ENCODE assay signal across 9 cellular contexts in genomic region chr10:88881922-88882645, GRCh38. TPM values are rescaled to one million over a fixed set of nuclear protein-coding genes. Genes with fewer than 3 reads are reported as not detected.
DNase-seq lines count a peak whose midpoint lies in the region; ATAC-seq and TF ChIP-seq lines count a peak whose summit lies in the region.
"Had no signal": no experiment of that assay in that cellular context is flagged by ENCODE, and none has a peak within 500 bp of the region (broad histone marks: within the 10 kb centered on the region; RNA-seq: fewer than 3 reads in every experiment).

No MANE protein-coding gene starts in this region.

- peak overlapping the region; percentile 84 for H3K4me3 ChIP-seq in AG10803 (ENCODE audit: low read length)
- peak overlapping the region; percentile 78 for H3K4me3 ChIP-seq in HFF-Myc (replicated peaks; ENCODE audit: low read depth, low read length)
- peak overlapping the region in 1 of 4 donors; percentile 83 for H3K4me3 ChIP-seq in adrenal gland
- H3K4me3 ChIP-seq in mucosa of stomach (ENCODE audit: low read length) = no peak overlapping the region

- peak in 1 of 2 donors; percentile 40 for TF ChIP-seq POLR2A in adrenal gland (IDR thresholded peaks at IDR 0.05)

- H3K9ac ChIP-seq in mucosa of stomach (ENCODE audit: low read length) = peak overlapping the region; percentile 24

- ATAC-seq in GM21529 (IDR thresholded peaks at IDR 0.05; ENCODE audit: unreplicated experiment) (no peak), HG03159 (IDR thresholded peaks at IDR 0.05; ENCODE audit: unreplicated experiment) (no peak)

- H3K9me3 ChIP-seq in adrenal gland (replicated peaks in 1 of 3) (no peaks in the 10 kb centered on the region), mucosa of stomach (ENCODE audit: control insufficient read depth, low read length) (no peaks in the 10 kb centered on the region)
- H3K9me3 ChIP-seq: thoracic aorta had no signal

- WGBS in adrenal gland, 4 donors = 21 to 34% (median 27%) methylated on average over 5 of the region's 5 CpGs

- no peaks in the 10 kb centered on the region for H3K36me3 ChIP-seq in adrenal gland (replicated peaks in 1 of 2)
- H3K36me3 ChIP-seq in mucosa of stomach (ENCODE audit: control insufficient read depth, insufficient read depth, low read length) = no peaks in the 10 kb centered on the region
- H3K36me3 ChIP-seq: thoracic aorta had no signal

- H3K27me3 ChIP-seq in adrenal gland (no peaks in the 10 kb centered on the region), mucosa of stomach (ENCODE audit: control insufficient read depth, insufficient read depth, low read length) (no peaks in the 10 kb centered on the region)

- DNase-seq in AG10803 (ENCODE audit: low read depth) (no peak), HFF-Myc (ENCODE audit: extremely low read depth, low read depth) (no peak), adrenal gland (no peak), NCI-H446 treated with DMSO at 0.1 percent for 48 hours (lab: John Stamatoyannopoulos, UW) (no peak), NCI-H524 treated with DMSO at 0.1 percent for 48 hours (lab: John Stamatoyannopoulos, UW) (no peak)

- no peak for TF ChIP-seq CTCF in AG10803 (conservative IDR thresholded peaks at IDR 0.05; ENCODE audit: low read length)
- no peak for TF ChIP-seq CTCF in HFF-Myc (IDR thresholded peaks at IDR 0.05; ENCODE audit: low read depth, low read length, missing control alignments)
- no peak for TF ChIP-seq CTCF in adrenal gland (IDR thresholded peaks at IDR 0.05)

- intact Hi-C loops in adrenal gland (cut with DNase I) = no loop called here

- H3K4me1 ChIP-seq in adrenal gland (replicated peaks in 1 of 2) (peaks cover 34 to 69% of the 10 kb centered on the region in 2 donors), mucosa of stomach (ENCODE audit: control insufficient read depth, insufficient read depth, low read length) (peaks cover 16% of the 10 kb centered on the region)

- peak overlapping the region; percentile 26 to 98 (median 95) for H3K27ac ChIP-seq in adrenal gland

RNA-seq across cellular contexts. Expression of gene STAMBPL1, which starts 2.0 kb away (rescaled TPM):
- 100 to 1,000 TPM in 1 of 8 donors, 10 to 100 TPM in 7; 11.0 to 108 (median 57.4) TPM for total RNA-seq in adrenal gland
- polyA plus RNA-seq in adrenal gland = 10 to 100 TPM; 22.0 to 49.2 (median 27.0) TPM

RNA-seq across cellular contexts. Expression of gene ANKRD22, which starts 30.4 kb away (rescaled TPM):
- total RNA-seq in adrenal gland = 1 to 10 TPM in 1 of 8 donors, under 1 TPM in 3, not detected in 4; 0.36 to 2.0 (median 0.53) TPM
- 1 to 10 TPM in 1 of 3 donors, under 1 TPM in 2; 0.29 to 1.9 (median 0.37) TPM for polyA plus RNA-seq in adrenal gland
- total RNA-seq: thoracic aorta had no signal
